Comparison of ENCODE assay signal across 1 cellular context in genomic region chr1:58573705-58574591, GRCh38.
TF ChIP-seq lines count a peak whose summit lies in the region.

No MANE protein-coding gene starts in this region.

TF ChIP-seq in K562, 482 proteins besides CTCF, POLR2A, EP300 and RAD21 (continued from another document):
- TF ChIP-seq ATF3 (IDR thresholded peaks at IDR 0.05): no peak
- no peak for TF ChIP-seq ATF3 (CRISPR knock-in tag; conservative IDR thresholded peaks at IDR 0.05)
- TF ChIP-seq POLR2AphosphoS5 (IDR thresholded peaks at IDR 0.05; ENCODE audit: control insufficient read depth, insufficient read depth, low read depth, low read length): no peak
- TF ChIP-seq CBFB (CRISPR knock-in tag; IDR thresholded peaks at IDR 0.05): no peak
- TF ChIP-seq BCOR (IDR thresholded peaks at IDR 0.05): no peak
